In genomic region chr17:1002412-1002753, GRCh38 we compare ENCODE assay signal across 10 cellular contexts. TPM values are rescaled to one million over a fixed set of nuclear protein-coding genes. Genes with fewer than 3 reads are reported as not detected.
DNase-seq lines count a peak whose midpoint lies in the region; ATAC-seq and TF ChIP-seq lines count a peak whose summit lies in the region.
"Had no signal": no experiment of that assay in that cellular context is flagged by ENCODE, and none has a peak within 500 bp of the region (broad histone marks: within the 10 kb centered on the region; RNA-seq: fewer than 3 reads in every experiment).

No MANE protein-coding gene starts in this region.

- H3K4me3 ChIP-seq in ACC112 (ENCODE audit: low read depth, low read length), result no peak overlapping the region
- H3K4me3 ChIP-seq in fibroblast of mammary gland (ENCODE audit: control insufficient read depth, low read depth, low read length), result no peak overlapping the region

- DNase-seq in fibroblast of mammary gland (ENCODE audit: low read depth) (peak; percentile 72), osteocyte (ENCODE audit: extremely low spot score, unreplicated experiment) (no peak), posterior cingulate gyrus (no peak)
- DNase-seq in stimulated activated CD4-positive, alpha-beta T cell treated with anti-CD3 and anti-CD28 coated beads, Interleukin-2, amount 100 ng/mL, for 24 hours, result no peak

- no peaks in the 10 kb centered on the region for H3K36me3 ChIP-seq in ACC112 (ENCODE audit: insufficient read depth, low read length)

- no peaks in the 10 kb centered on the region for H3K27me3 Mint-ChIP-seq in osteocyte (ENCODE audit: unreplicated experiment)

- H3K9me3 Mint-ChIP-seq in osteocyte (ENCODE audit: unreplicated experiment), result no peaks in the 10 kb centered on the region
- H3K9me3 Mint-ChIP-seq: CD14-positive monocyte had no signal

- peak; percentile 3 for ATAC-seq in SK-N-SH treated with all-trans-retinoic acid at 6 μM for 48 hours
- no peak for ATAC-seq in GM21723 (IDR thresholded peaks at IDR 0.05; ENCODE audit: unreplicated experiment)
- no peak for ATAC-seq in GM18870 (IDR thresholded peaks at IDR 0.05; ENCODE audit: unreplicated experiment)
- ATAC-seq: activated CD4-positive, CD25-positive, alpha-beta regulatory T cell treated with anti-CD3 and anti-CD28 coated beads, Interleukin-2, amount 50 U/mL, for 24 hours had no signal

- H3K36me3 Mint-ChIP-seq in osteocyte (ENCODE audit: unreplicated experiment), result peaks cover 26% of the 10 kb centered on the region

- H3K27ac ChIP-seq in ACC112 (ENCODE audit: low read depth, low read length), result peak overlapping the region; percentile 76

- H3K27me3 ChIP-seq in ACC112 (ENCODE audit: insufficient read depth, low read length), result no peaks in the 10 kb centered on the region

- H2AFZ ChIP-seq in ACC112 (ENCODE audit: low read length, unreplicated experiment), result no peak overlapping the region

- H3K4me1 ChIP-seq in ACC112 (ENCODE audit: control insufficient read depth, insufficient read depth, low read length, unreplicated experiment), result peaks cover 54% of the 10 kb centered on the region

- intact Hi-C loops in posterior cingulate gyrus (cut with DNase I), result loop anchor here (5.0 kb wide), 1 partner anchor 55 kb away; no protein-coding TSS in a partner anchor

- H3K4me1 Mint-ChIP-seq in osteocyte (ENCODE audit: unreplicated experiment), result peaks cover 72% of the 10 kb centered on the region

- H3K4me3 Mint-ChIP-seq in osteocyte (ENCODE audit: unreplicated experiment), result peak overlapping the region; percentile 55
- H3K4me3 Mint-ChIP-seq: CD14-positive monocyte had no signal

- TF ChIP-seq CTCF in fibroblast of mammary gland (conservative IDR thresholded peaks at IDR 0.05; ENCODE audit: control insufficient read depth, insufficient read depth, low read depth, low read length), result no peak
- TF ChIP-seq CTCF in osteocyte (IDR thresholded peaks at IDR 0.05), result no peak

- peaks cover 19% of the 10 kb centered on the region for H3K79me2 ChIP-seq in ACC112 (ENCODE audit: control insufficient read depth, insufficient read depth, low read length, unreplicated experiment)

- peak overlapping the region; percentile 94 for H3K27ac Mint-ChIP-seq in osteocyte (ENCODE audit: unreplicated experiment)

TF ChIP-seq in SK-N-SH treated with all-trans-retinoic acid at 6 μM for 48 hours, 23 proteins besides CTCF, POLR2A, EP300 and RAD21:
- no peak for TF ChIP-seq OSR1 (CRISPR knock-in tag; IDR thresholded peaks at IDR 0.05)
- no peak for TF ChIP-seq TOX (CRISPR knock-in tag; IDR thresholded peaks at IDR 0.05; ENCODE audit: borderline replicate concordance)
- no peak for TF ChIP-seq ZC3H10 (CRISPR knock-in tag; IDR thresholded peaks at IDR 0.05)

RNA-seq across cellular contexts. Expression of gene TIMM22, which starts 5.5 kb away (rescaled TPM):
- 12.6 and 12.8 TPM in 2 replicates for total RNA-seq in osteocyte

RNA-seq across cellular contexts. Expression of gene NXN, which starts 22.8 kb away (rescaled TPM):
- total RNA-seq in osteocyte, result 123 and 131 TPM in 2 replicates
